In genomic region chr2:241561811-241562210, GRCh38 we compare ENCODE assay signal across 9 cellular contexts. TPM values are rescaled to one million over a fixed set of nuclear protein-coding genes. Genes with fewer than 3 reads are reported as not detected.
A peak's percentile ranks its signal among the peaks of the same experiment; 100 is the strongest.
DNase-seq lines count a peak whose midpoint lies in the region; ATAC-seq and TF ChIP-seq lines count a peak whose summit lies in the region.
"Had no signal": no experiment of that assay in that cellular context is flagged by ENCODE, and none has a peak within 500 bp of the region (broad histone marks: within the 10 kb centered on the region; RNA-seq: fewer than 3 reads in every experiment).

No MANE protein-coding gene starts in this region.

- H3K4me3 ChIP-seq in epithelial cell of esophagus (ENCODE audit: low read length) = peak overlapping the region; percentile 10
- no peak overlapping the region for H3K4me3 ChIP-seq in mesendoderm (ENCODE audit: low read length)
- H3K4me3 ChIP-seq in Karpas-422 (ENCODE audit: low read length) = no peak overlapping the region
- H3K4me3 ChIP-seq in Caco-2 (ENCODE audit: low read depth, low read length) = no peak overlapping the region

- no peak overlapping the region for H3K18ac ChIP-seq in mesendoderm (ENCODE audit: low read length)

- H3K9me3 ChIP-seq in Karpas-422 (ENCODE audit: low read length) (no peaks in the 10 kb centered on the region), Caco-2 (no peaks in the 10 kb centered on the region)

- H4K8ac ChIP-seq in mesendoderm (ENCODE audit: low read depth, low read length) = no peak overlapping the region

- H3K36me3 ChIP-seq in mesendoderm (ENCODE audit: control insufficient read depth, insufficient read depth, low read length) (peaks cover 1% of the 10 kb centered on the region), Karpas-422 (ENCODE audit: insufficient read depth, low read length) (no peaks in the 10 kb centered on the region), Caco-2 (ENCODE audit: control insufficient read depth, insufficient read depth, low read length) (no peaks in the 10 kb centered on the region)

- CTCF ChIA-PET in Caco-2 (lab: Charles Lee) = no interaction called here

- H3K4me1 ChIP-seq in mesendoderm (ENCODE audit: control insufficient read depth, low read depth, low read length) (no peaks in the 10 kb centered on the region), Karpas-422 (ENCODE audit: low read length) (peaks cover 5% of the 10 kb centered on the region; the same call in 1 of the 2 replicates), Caco-2 (no peaks in the 10 kb centered on the region)

- TF ChIP-seq CTCF in epithelial cell of esophagus (IDR thresholded peaks at IDR 0.05; ENCODE audit: insufficient read depth, low read depth, low read length, missing control alignments) = no peak
- no peak for TF ChIP-seq CTCF in Caco-2 (IDR thresholded peaks at IDR 0.05; ENCODE audit: insufficient read depth in 1 of 2, low read depth in 1 of 2, low read length in 1 of 2, severe bottlenecking in 1 of 2, unreplicated experiment in 1 of 2)

- ATAC-seq in stimulated activated naive CD8-positive, alpha-beta T cell treated with anti-CD3 and anti-CD28 coated beads, Interleukin-15, amount 100 ng/mL, for 72 hours = peak; percentile 4
- ATAC-seq in stimulated activated naive CD8-positive, alpha-beta T cell treated with anti-CD3 and anti-CD28 coated beads, Interleukin-15, Interleukin-2, amounts not matched to agents 100 U/mL and 50 U/mL, for 24 hours = no peak
- ATAC-seq in HG03135 (IDR thresholded peaks at IDR 0.05; ENCODE audit: unreplicated experiment) = no peak

- no peak overlapping the region for H2BK15ac ChIP-seq in mesendoderm (replicated peaks; ENCODE audit: low read depth)

- H2AFZ ChIP-seq in Karpas-422 (ENCODE audit: low read length) = no peak overlapping the region

- intact Hi-C loops in Caco-2 (cut with micrococcal nuclease; ENCODE audit: unreplicated experiment) = no loop called here

- H3K79me2 ChIP-seq in mesendoderm (ENCODE audit: control insufficient read depth, insufficient read depth, low read length) (peaks cover 15% of the 10 kb centered on the region), Karpas-422 (ENCODE audit: low read length) (no peaks in the 10 kb centered on the region)

- H3K27ac Mint-ChIP-seq in stimulated activated naive CD8-positive, alpha-beta T cell treated with anti-CD3 and anti-CD28 coated beads, Interleukin-15, amount 100 ng/mL, for 72 hours = no peak overlapping the region
- no peak overlapping the region for H3K27ac Mint-ChIP-seq in Caco-2 (ENCODE audit: unreplicated experiment)

- no peak overlapping the region for H2BK5ac ChIP-seq in mesendoderm (ENCODE audit: low read length)

- no peaks in the 10 kb centered on the region for H3K36me3 Mint-ChIP-seq in Caco-2 (ENCODE audit: insufficient read depth, unreplicated experiment)

- H2AK5ac ChIP-seq in mesendoderm (ENCODE audit: low read length) = no peak overlapping the region

- no peak overlapping the region for H3K23ac ChIP-seq in mesendoderm (ENCODE audit: low read length)

- H3K4me2 ChIP-seq in mesendoderm (ENCODE audit: low read length) (no peak overlapping the region), Karpas-422 (ENCODE audit: low read depth, low read length, poor library complexity, severe bottlenecking) (no peak overlapping the region)

- H3K9ac ChIP-seq in mesendoderm (ENCODE audit: low read length) = no peak overlapping the region
- H3K9ac ChIP-seq in Karpas-422 (ENCODE audit: low read length) = no peak overlapping the region

- no peak overlapping the region for H2BK120ac ChIP-seq in mesendoderm (ENCODE audit: low read depth, low read length)

- no peaks in the 10 kb centered on the region for H4K20me1 ChIP-seq in Karpas-422 (ENCODE audit: insufficient read depth, low read depth, low read length)

- H3K4me3 Mint-ChIP-seq in stimulated activated naive CD8-positive, alpha-beta T cell treated with anti-CD3 and anti-CD28 coated beads, Interleukin-15, amount 100 ng/mL, for 72 hours = no peak overlapping the region
- H3K4me3 Mint-ChIP-seq in Caco-2 (ENCODE audit: unreplicated experiment) = no peak overlapping the region

- H3K27me3 Mint-ChIP-seq in stimulated activated naive CD8-positive, alpha-beta T cell treated with anti-CD3 and anti-CD28 coated beads, Interleukin-15, amount 100 ng/mL, for 72 hours = peaks cover 54% of the 10 kb centered on the region
- H3K27me3 Mint-ChIP-seq in Caco-2 (ENCODE audit: insufficient read depth, unreplicated experiment) = no peaks in the 10 kb centered on the region

- no peaks in the 10 kb centered on the region for H3K9me2 ChIP-seq in Karpas-422 (replicated peaks; ENCODE audit: insufficient read depth, low read length)

- no CpG with 5 or more reads among the region's 18 CpGs for WGBS in mesendoderm (ENCODE audit: extremely low coverage, insufficient coverage, low lambda C conversion rate)

- DNase-seq in stimulated activated naive CD8-positive, alpha-beta T cell treated with anti-CD3 and anti-CD28 coated beads, Interleukin-15, amount 100 ng/mL, for 72 hours = no peak
- no peak for DNase-seq in stimulated activated naive CD8-positive, alpha-beta T cell treated with anti-CD3 and anti-CD28 coated beads, Interleukin-15, Interleukin-2, amounts not matched to agents 100 U/mL and 50 U/mL, for 24 hours
- DNase-seq in epithelial cell of esophagus (ENCODE audit: low read depth) (peak; percentile 88), mesendoderm (peak; percentile 39), Karpas-422 (no peak), Caco-2 (no peak), NAMALWA (ENCODE audit: low spot score) (no peak)
- DNase-seq: activated CD8-positive, alpha-beta memory T cell treated with anti-CD3 and anti-CD28 coated beads, Interleukin-2, amount 50 U/mL, for 48 hours had no signal

- peak overlapping the region; percentile 7 for H3K56ac ChIP-seq in mesendoderm (ENCODE audit: low read length)

- peaks cover 12% of the 10 kb centered on the region for H3K4me1 Mint-ChIP-seq in stimulated activated naive CD8-positive, alpha-beta T cell treated with anti-CD3 and anti-CD28 coated beads, Interleukin-15, amount 100 ng/mL, for 72 hours
- H3K4me1 Mint-ChIP-seq in Caco-2 (ENCODE audit: low read depth, unreplicated experiment) = no peaks in the 10 kb centered on the region

- no peaks in the 10 kb centered on the region for H3K27me3 ChIP-seq in mesendoderm (ENCODE audit: insufficient read depth, low read length, poor library complexity)
- no peaks in the 10 kb centered on the region for H3K27me3 ChIP-seq in Karpas-422 (ENCODE audit: low read length)
- H3K27me3 ChIP-seq in Caco-2 (replicated peaks; ENCODE audit: control insufficient read depth, insufficient read depth, low read length) = no peaks in the 10 kb centered on the region

- H4K5ac ChIP-seq in mesendoderm (ENCODE audit: low read length) = no peak overlapping the region

- POLR2A ChIA-PET in Caco-2 (lab: Charles Lee) = no interaction called here

- no peak overlapping the region for H3K27ac ChIP-seq in mesendoderm (ENCODE audit: low read depth, low read length)
- H3K27ac ChIP-seq in Karpas-422 (ENCODE audit: low read length) = no peak overlapping the region

- no peak overlapping the region for H3K4ac ChIP-seq in mesendoderm (ENCODE audit: low read depth, low read length)

- peaks cover 16% of the 10 kb centered on the region for H3K79me1 ChIP-seq in mesendoderm (ENCODE audit: low read length)

- H3K9me3 Mint-ChIP-seq in stimulated activated naive CD8-positive, alpha-beta T cell treated with anti-CD3 and anti-CD28 coated beads, Interleukin-15, amount 100 ng/mL, for 72 hours = peaks cover 11 to 13% of the 10 kb centered on the region in 2 donors
- H3K9me3 Mint-ChIP-seq in Caco-2 (ENCODE audit: unreplicated experiment) = no peaks in the 10 kb centered on the region

- no TSS peak for BruUV-seq in Caco-2 (replicated peaks; lab: Mats Ljungman, UMichigan)

RNA-seq across cellular contexts. Expression of gene BOK, which starts 3.3 kb away (rescaled TPM):
- polyA plus RNA-seq in mesendoderm (2013, experiment 1 of 2) = 30.7 TPM
- polyA plus RNA-seq in mesendoderm (2013, experiment 2 of 2) = 31.0 TPM
- total RNA-seq in Karpas-422 (2014; rRNA removed; shearing (Covaris generic); ENCODE audit: low replicate concordance) = not detected in 2 replicates
- 18.0 and 18.6 TPM in 2 replicates for total RNA-seq in Caco-2 (2022)

RNA-seq across cellular contexts. Expression of gene STK25, which starts 53.4 kb away (rescaled TPM):
- polyA plus RNA-seq in mesendoderm (2013, experiment 1 of 2) = 106 TPM
- 109 TPM for polyA plus RNA-seq in mesendoderm (2013, experiment 2 of 2)
- total RNA-seq in Karpas-422 (2014; rRNA removed; shearing (Covaris generic); ENCODE audit: low replicate concordance) = 79.5 and 152 TPM in 2 replicates
- total RNA-seq in Caco-2 (2022) = 92.6 and 101 TPM in 2 replicates

Comparison
In these comparisons a context has a peak if more than half of its experiments do, and no peak if none do; other contexts are left out.
1. DNase-seq: peak in epithelial cell of esophagus (single experiment) and mesendoderm (single experiment); none in stimulated activated naive CD8-positive, alpha-beta T cell treated with anti-CD3 and anti-CD28 coated beads, Interleukin-15, amount 100 ng/mL, for 72 hours (0 of 2), stimulated activated naive CD8-positive, alpha-beta T cell treated with anti-CD3 and anti-CD28 coated beads, Interleukin-15, Interleukin-2, amounts not matched to agents 100 U/mL and 50 U/mL, for 24 hours (single experiment), Karpas-422 (single experiment), Caco-2 (0 of 2) and NAMALWA (single experiment).
2. RNA of gene BOK, which starts 3.3 kb away (total RNA-seq): 18.0 to 18.6 TPM in Caco-2; not detected in Karpas-422; every median in the first group is over 10 times any median in the second.